In genomic region chr11:78346799-78347198, GRCh38 we compare ENCODE assay signal across 18 cellular contexts.
"Had no signal": no experiment of that assay in that cellular context is flagged by ENCODE, and none has a peak within 500 bp of the region (broad histone marks: within the 10 kb centered on the region; RNA-seq: fewer than 3 reads in every experiment).

No MANE protein-coding gene starts in this region.

- H3K27ac ChIP-seq: gastrocnemius medialis, neural progenitor cell, right atrium auricular region, stomach, testis, upper lobe of left lung had no signal

- H3K9me3 Mint-ChIP-seq: activated naive CD8-positive, alpha-beta T cell treated with anti-CD3 and anti-CD28 coated beads for 36 hours; naive B cell; WTC11 had no signal

- ATAC-seq: activated CD4-positive, alpha-beta T cell treated with anti-CD3 and anti-CD28 coated beads for 36 hours; gastrocnemius medialis; left lobe of liver; WTC11 had no signal

- H3K27me3 Mint-ChIP-seq: naive B cell had no signal

- H3K4me3 ChIP-seq: gastrocnemius medialis, neural progenitor cell, prostate gland, right atrium auricular region, stomach, testis, upper lobe of left lung had no signal

- H3K9me3 ChIP-seq: gastrocnemius medialis, prostate gland, right atrium auricular region, stomach, testis, upper lobe of left lung had no signal

- H3K36me3 ChIP-seq: gastrocnemius medialis, neural progenitor cell, prostate gland, right atrium auricular region, stomach, upper lobe of left lung had no signal

- DNase-seq: activated CD4-positive, alpha-beta T cell treated with anti-CD3 and anti-CD28 coated beads for 36 hours; activated CD4-positive, alpha-beta T cell treated with anti-CD3 and anti-CD28 coated beads, Interleukin-2, amount 50 U/mL, for 48 hours; activated naive CD4-positive, alpha-beta T cell; activated naive CD8-positive, alpha-beta T cell treated with anti-CD3 and anti-CD28 coated beads for 36 hours; amniotic stem cell; gastrocnemius medialis; head of caudate nucleus; mammary epithelial cell; naive B cell; stimulated activated CD4-positive, alpha-beta T cell treated with anti-CD3 and anti-CD28 coated beads, Interleukin-2, amount 100 ng/mL, for 24 hours; stomach; testis; upper lobe of left lung had no signal

- H3K4me3 Mint-ChIP-seq: activated CD4-positive, alpha-beta T cell treated with anti-CD3 and anti-CD28 coated beads for 36 hours; activated naive CD8-positive, alpha-beta T cell treated with anti-CD3 and anti-CD28 coated beads for 36 hours; naive B cell; neural progenitor cell; WTC11 had no signal

- H3K4me1 ChIP-seq: prostate gland had no signal

- H3K36me3 Mint-ChIP-seq: activated naive CD8-positive, alpha-beta T cell treated with anti-CD3 and anti-CD28 coated beads for 36 hours; neural progenitor cell; WTC11 had no signal

- H3K9ac ChIP-seq: neural progenitor cell had no signal

- H3K27ac Mint-ChIP-seq: activated CD4-positive, alpha-beta T cell treated with anti-CD3 and anti-CD28 coated beads for 36 hours; activated naive CD8-positive, alpha-beta T cell treated with anti-CD3 and anti-CD28 coated beads for 36 hours; neural progenitor cell; WTC11 had no signal

- H3K27me3 ChIP-seq: gastrocnemius medialis, neural progenitor cell, right atrium auricular region, stomach, testis, upper lobe of left lung had no signal

- H2AFZ ChIP-seq: neural progenitor cell had no signal

- H3K4me2 ChIP-seq: neural progenitor cell had no signal
